ENCODE assay signal across 7 cellular contexts in genomic region chr14:39307815-39308214, GRCh38.
"Had no signal": no experiment of that assay in that cellular context is flagged by ENCODE, and none has a peak within 500 bp of the region (broad histone marks: within the 10 kb centered on the region; RNA-seq: fewer than 3 reads in every experiment).

No MANE protein-coding gene starts in this region.

- DNase-seq: GDM1, GF-D8 had no signal

- FAIRE-seq: GM12878, GM12891, GM12892, GM18507, GM19239 had no signal

- ATAC-seq: GM12878 had no signal

- H3K4me3 ChIP-seq: GM12878 had no signal
